Comparison of ENCODE assay signal across 1 cellular context in the genomic region with DNA sequence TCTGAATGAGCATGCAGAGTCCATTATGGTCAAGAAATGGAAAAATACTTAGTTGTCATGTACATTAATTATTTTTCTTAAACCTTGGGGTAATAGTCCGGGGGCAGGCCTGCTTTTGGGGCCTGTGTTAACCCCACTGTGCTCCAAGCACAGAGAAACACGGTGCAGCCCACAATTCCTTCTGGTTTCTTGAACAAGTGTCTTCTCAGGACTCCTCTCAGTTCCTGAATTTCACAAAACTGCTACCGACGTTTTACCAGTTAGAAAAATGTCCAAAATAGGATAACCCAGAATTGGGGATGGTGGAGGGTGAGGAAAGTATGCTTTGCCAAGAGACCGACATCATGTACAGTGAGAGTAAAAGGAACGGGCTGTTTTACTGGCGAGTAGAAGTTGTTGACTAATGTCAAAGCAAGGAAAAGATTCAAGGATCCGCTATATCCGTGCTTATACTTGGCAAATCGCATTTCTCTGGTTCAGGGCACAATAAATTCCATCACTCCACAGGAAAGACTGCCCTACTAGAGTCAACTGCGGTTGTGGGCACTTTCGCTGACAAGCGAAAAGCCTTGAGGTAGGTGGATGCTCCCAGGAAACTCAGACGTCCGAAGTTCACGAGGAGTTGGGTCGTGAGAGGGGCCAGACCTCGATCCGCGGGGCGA.
TF ChIP-seq lines count a peak whose summit lies in the region.

No MANE protein-coding gene starts in this region.

TF ChIP-seq in WTC11, 78 proteins besides CTCF, POLR2A, EP300 and RAD21 (continued from another document):
- TF ChIP-seq, protein P1, sequence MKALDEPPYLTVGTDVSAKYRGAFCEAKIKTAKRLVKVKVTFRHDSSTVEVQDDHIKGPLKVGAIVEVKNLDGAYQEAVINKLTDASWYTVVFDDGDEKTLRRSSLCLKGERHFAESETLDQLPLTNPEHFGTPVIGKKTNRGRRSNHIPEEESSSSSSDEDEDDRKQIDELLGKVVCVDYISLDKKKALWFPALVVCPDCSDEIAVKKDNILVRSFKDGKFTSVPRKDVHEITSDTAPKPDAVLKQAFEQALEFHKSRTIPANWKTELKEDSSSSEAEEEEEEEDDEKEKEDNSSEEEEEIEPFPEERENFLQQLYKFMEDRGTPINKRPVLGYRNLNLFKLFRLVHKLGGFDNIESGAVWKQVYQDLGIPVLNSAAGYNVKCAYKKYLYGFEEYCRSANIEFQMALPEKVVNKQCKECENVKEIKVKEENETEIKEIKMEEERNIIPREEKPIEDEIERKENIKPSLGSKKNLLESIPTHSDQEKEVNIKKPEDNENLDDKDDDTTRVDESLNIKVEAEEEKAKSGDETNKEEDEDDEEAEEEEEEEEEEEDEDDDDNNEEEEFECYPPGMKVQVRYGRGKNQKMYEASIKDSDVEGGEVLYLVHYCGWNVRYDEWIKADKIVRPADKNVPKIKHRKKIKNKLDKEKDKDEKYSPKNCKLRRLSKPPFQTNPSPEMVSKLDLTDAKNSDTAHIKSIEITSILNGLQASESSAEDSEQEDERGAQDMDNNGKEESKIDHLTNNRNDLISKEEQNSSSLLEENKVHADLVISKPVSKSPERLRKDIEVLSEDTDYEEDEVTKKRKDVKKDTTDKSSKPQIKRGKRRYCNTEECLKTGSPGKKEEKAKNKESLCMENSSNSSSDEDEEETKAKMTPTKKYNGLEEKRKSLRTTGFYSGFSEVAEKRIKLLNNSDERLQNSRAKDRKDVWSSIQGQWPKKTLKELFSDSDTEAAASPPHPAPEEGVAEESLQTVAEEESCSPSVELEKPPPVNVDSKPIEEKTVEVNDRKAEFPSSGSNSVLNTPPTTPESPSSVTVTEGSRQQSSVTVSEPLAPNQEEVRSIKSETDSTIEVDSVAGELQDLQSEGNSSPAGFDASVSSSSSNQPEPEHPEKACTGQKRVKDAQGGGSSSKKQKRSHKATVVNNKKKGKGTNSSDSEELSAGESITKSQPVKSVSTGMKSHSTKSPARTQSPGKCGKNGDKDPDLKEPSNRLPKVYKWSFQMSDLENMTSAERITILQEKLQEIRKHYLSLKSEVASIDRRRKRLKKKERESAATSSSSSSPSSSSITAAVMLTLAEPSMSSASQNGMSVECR (CRISPR knock-in tag; IDR thresholded peaks at IDR 0.05; ENCODE audit: borderline replicate concordance), result no peak
- TF ChIP-seq ETV6 (CRISPR knock-in tag; IDR thresholded peaks at IDR 0.05) (no peak), PRRX2 (CRISPR knock-in tag; IDR thresholded peaks at IDR 0.05) (no peak), RORB (CRISPR knock-in tag; IDR thresholded peaks at IDR 0.05) (no peak)
